1 cellular context compared by ENCODE assay signal in genomic region chr5:181261320-181262085, GRCh38.
A peak's percentile ranks its signal among the peaks of the same experiment; 100 is the strongest.
TF ChIP-seq lines count a peak whose summit lies in the region.

No MANE protein-coding gene starts in this region.

TF ChIP-seq in K562, 482 proteins besides CTCF, POLR2A, EP300 and RAD21 (continued from another document and continues in another):
- no peak for TF ChIP-seq ETV6 (IDR thresholded peaks at IDR 0.05; ENCODE audit: borderline replicate concordance in 1 of 2, low read depth in 2 of 2, low read length in 1 of 2)
- TF ChIP-seq ETV6 (CRISPR knock-in tag; IDR thresholded peaks at IDR 0.05; ENCODE audit: borderline replicate concordance) = 0 out of 2 replicates have a peak, but pooled peaks have one; percentile 48
- TF ChIP-seq ATF7 (IDR thresholded peaks at IDR 0.05) = peak; percentile 60; the same call in 1 of the 2 replicates
- no peak for TF ChIP-seq ZNF583 (CRISPR knock-in tag; IDR thresholded peaks at IDR 0.05)
- peak; percentile 79 for TF ChIP-seq GABPB1 (CRISPR knock-in tag; IDR thresholded peaks at IDR 0.05)
- 0 out of 2 replicates have a peak, but pooled peaks have one; percentile 15 for TF ChIP-seq SIN3B (IDR thresholded peaks at IDR 0.05; ENCODE audit: low read depth)
- no peak for TF ChIP-seq PTBP1 (IDR thresholded peaks at IDR 0.05; ENCODE audit: low read depth, low read length)
- TF ChIP-seq NONO (IDR thresholded peaks at IDR 0.05; ENCODE audit: low read depth in 2 of 2, low read length in 1 of 2) = peak in 1 of 2 experiments; percentile 80; a peak in 2 of 4 replicates
- 0 out of 2 replicates have a peak, but pooled peaks have one; percentile 43 for TF ChIP-seq ZNF511 (CRISPR knock-in tag; IDR thresholded peaks at IDR 0.05)
- no peak for TF ChIP-seq ZNF24 (IDR thresholded peaks at IDR 0.05)
- TF ChIP-seq ZBTB1 (CRISPR knock-in tag; IDR thresholded peaks at IDR 0.05; ENCODE audit: borderline replicate concordance, low read depth) = peak; percentile 78
- TF ChIP-seq UBTF (IDR thresholded peaks at IDR 0.05; ENCODE audit: borderline replicate concordance in 1 of 2, low read depth in 2 of 2, low read length in 2 of 2) = peak in 1 of 2 experiments; percentile 61; a peak in 3 of 4 replicates
- peak; percentile 89 to 91 for TF ChIP-seq NRF1 (conservative IDR thresholded peaks at IDR 0.05 in 1 of 2, IDR thresholded peaks at IDR 0.05 in 1 of 2)
- TF ChIP-seq RBM39 (optimal IDR thresholded peaks at IDR 0.05; ENCODE audit: low read depth, low read length) = no peak
- TF ChIP-seq ZNF57 (CRISPR knock-in tag; IDR thresholded peaks at IDR 0.05) = no peak
- TF ChIP-seq NFE2L1 (tag; IDR thresholded peaks at IDR 0.05; ENCODE audit: borderline replicate concordance, low read depth) = no peak
- TF ChIP-seq CLOCK (CRISPR knock-in tag; IDR thresholded peaks at IDR 0.05; ENCODE audit: borderline replicate concordance) = no peak
- TF ChIP-seq MAX (CRISPR knock-in tag; IDR thresholded peaks at IDR 0.05) = 0 out of 2 replicates have a peak, but pooled peaks have one; percentile 0
- TF ChIP-seq FOXJ3 (CRISPR knock-in tag; IDR thresholded peaks at IDR 0.05) = no peak
- TF ChIP-seq MCM5 (IDR thresholded peaks at IDR 0.05; ENCODE audit: low read depth) = no peak
- TF ChIP-seq ZNF512 (tag; IDR thresholded peaks at IDR 0.05) = no peak
- TF ChIP-seq ZNF23 (CRISPR knock-in tag; IDR thresholded peaks at IDR 0.05) = no peak
- peak; percentile 85 for TF ChIP-seq FOXP1 (CRISPR knock-in tag; IDR thresholded peaks at IDR 0.05)
- peak; percentile 88; the same call in 1 of the 2 replicates for TF ChIP-seq ESRRA (IDR thresholded peaks at IDR 0.05; ENCODE audit: borderline replicate concordance, low read depth)
- peak; percentile 51 for TF ChIP-seq RBM22 (IDR thresholded peaks at IDR 0.05; ENCODE audit: low read depth, low read length, poor library complexity, severe bottlenecking)
- no peak for TF ChIP-seq TOE1 (IDR thresholded peaks at IDR 0.05; ENCODE audit: borderline replicate concordance)
- 0 out of 2 replicates have a peak, but pooled peaks have one; percentile 37 for TF ChIP-seq TOE1 (CRISPR knock-in tag; IDR thresholded peaks at IDR 0.05; ENCODE audit: borderline replicate concordance, low read depth)
- TF ChIP-seq POLR2AphosphoS5 (IDR thresholded peaks at IDR 0.05; ENCODE audit: control insufficient read depth, insufficient read depth, low read depth, low read length) = peak; percentile 81
- TF ChIP-seq NBN (IDR thresholded peaks at IDR 0.05; ENCODE audit: low read depth) = no peak; the same call in 1 of the 2 replicates
- no peak for TF ChIP-seq RCOR1 (IDR thresholded peaks at IDR 0.05; ENCODE audit: borderline replicate concordance in 1 of 2, low read depth in 2 of 2, low read length in 2 of 2)
- no peak for TF ChIP-seq ZNF239 (CRISPR knock-in tag; IDR thresholded peaks at IDR 0.05)
- TF ChIP-seq PHF20 (IDR thresholded peaks at IDR 0.05; ENCODE audit: partially characterized antibody) = peak; percentile 67
- no peak for TF ChIP-seq CBX2 (IDR thresholded peaks at IDR 0.05; ENCODE audit: insufficient read depth, low read length, poor library complexity, severe bottlenecking)
- no peak for TF ChIP-seq ZNF311 (CRISPR knock-in tag; IDR thresholded peaks at IDR 0.05)
- peak; percentile 61 for TF ChIP-seq RBBP5 (IDR thresholded peaks at IDR 0.05; ENCODE audit: borderline replicate concordance, insufficient read depth, low read length, poor library complexity, severe bottlenecking)
- TF ChIP-seq JUN (IDR thresholded peaks at IDR 0.05; ENCODE audit: borderline replicate concordance, low read depth, low read length) = no peak
- TF ChIP-seq JUN (CRISPR knock-in tag; IDR thresholded peaks at IDR 0.05; ENCODE audit: borderline replicate concordance) = no peak
- no peak for TF ChIP-seq BACH1 (tag; IDR thresholded peaks at IDR 0.05)
- no peak for TF ChIP-seq BCLAF1 (IDR thresholded peaks at IDR 0.05; ENCODE audit: borderline replicate concordance in 1 of 2, control insufficient read depth in 1 of 2, low read depth in 2 of 2, low read length in 1 of 2)
- no peak for TF ChIP-seq ZNF79 (CRISPR knock-in tag; IDR thresholded peaks at IDR 0.05; ENCODE audit: low read depth)
- TF ChIP-seq VEZF1 (CRISPR knock-in tag; IDR thresholded peaks at IDR 0.05) = peak; percentile 79
- peak; percentile 84 for TF ChIP-seq ZBTB9 (CRISPR knock-in tag; IDR thresholded peaks at IDR 0.05)
- TF ChIP-seq NCOR1 (IDR thresholded peaks at IDR 0.05) = 0 out of 2 replicates have a peak, but pooled peaks have one; percentile 11
- TF ChIP-seq ZNF212 (CRISPR knock-in tag; IDR thresholded peaks at IDR 0.05) = no peak
- TF ChIP-seq ZBTB11 (CRISPR knock-in tag; IDR thresholded peaks at IDR 0.05) = peak in 2 of 3 experiments; percentile 43 to 87; a peak in 2 of 6 replicates
- no peak for TF ChIP-seq SMARCA4 (IDR thresholded peaks at IDR 0.05)
- peak; percentile 71; the same call in 1 of the 2 replicates for TF ChIP-seq ZNF589 (CRISPR knock-in tag; IDR thresholded peaks at IDR 0.05; ENCODE audit: low read depth)
- no peak for TF ChIP-seq DACH1 (IDR thresholded peaks at IDR 0.05; ENCODE audit: partially characterized antibody)
- TF ChIP-seq HNRNPUL1 (IDR thresholded peaks at IDR 0.05; ENCODE audit: low read length) = no peak
- TF ChIP-seq CXXC5 (CRISPR knock-in tag; IDR thresholded peaks at IDR 0.05) = 0 out of 2 replicates have a peak, but pooled peaks have one; percentile 25
- peak; percentile 77 for TF ChIP-seq TBP (optimal IDR thresholded peaks at IDR 0.05; ENCODE audit: low read depth, low read length)
- no peak for TF ChIP-seq EWSR1 (IDR thresholded peaks at IDR 0.05; ENCODE audit: borderline replicate concordance, low read depth, partially characterized antibody)
